9 cellular contexts compared by ENCODE assay signal in genomic region chr1:32372149-32372756, GRCh38. TPM values are rescaled to one million over a fixed set of nuclear protein-coding genes. Genes with fewer than 3 reads are reported as not detected.
DNase-seq lines count a peak whose midpoint lies in the region; ATAC-seq and TF ChIP-seq lines count a peak whose summit lies in the region.
"Had no signal": no experiment of that assay in that cellular context is flagged by ENCODE, and none has a peak within 500 bp of the region (broad histone marks: within the 10 kb centered on the region; RNA-seq: fewer than 3 reads in every experiment).

No MANE protein-coding gene starts in this region.

- no peak for TF ChIP-seq CTCF in glutamatergic neuron (IDR thresholded peaks at IDR 0.05; ENCODE audit: partially characterized antibody, unreplicated experiment)
- TF ChIP-seq CTCF in GM10266 (IDR thresholded peaks at IDR 0.05; ENCODE audit: control insufficient read depth, insufficient read depth, low read depth, missing control alignments), result no peak

- peak; percentile 84 for DNase-seq in activated CD8-positive, alpha-beta memory T cell treated with anti-CD3 and anti-CD28 coated beads, Interleukin-2, amount 10 ng/mL, durations not matched to agents 7 days and 5 days
- no peak for DNase-seq in activated CD8-positive, alpha-beta memory T cell treated with anti-CD3 and anti-CD28 coated beads for 24 hours
- DNase-seq in T-cell (peak; percentile 26 to 66 (median 50)), glutamatergic neuron (no peak), NCI-H82 treated with DMSO at 0.1 percent for 48 hours (lab: John Stamatoyannopoulos, UW; ENCODE audit: unreplicated experiment) (no peak), GM10266 (ENCODE audit: extremely low spot score) (no peak)
- DNase-seq in activated naive CD8-positive, alpha-beta T cell treated with anti-CD3 and anti-CD28 coated beads, Interleukin-2, amount 50 U/mL, for 24 hours, result peak; percentile 20
- no peak for DNase-seq in stimulated activated effector memory CD8-positive, alpha-beta T cell treated with anti-CD3 and anti-CD28 coated beads, Interleukin-12 subunit alpha, Interleukin-12 subunit beta, amount 100 ng/mL, for 72 hours (ENCODE audit: low spot score in 2 of 2)
- DNase-seq: SJCRH30 had no signal

- peak; percentile 82 for ATAC-seq in activated CD8-positive, alpha-beta memory T cell treated with anti-CD3 and anti-CD28 coated beads, Interleukin-2, amount 10 ng/mL, durations not matched to agents 7 days and 5 days
- peak; percentile 85 to 95 (median 92) for ATAC-seq in T-cell (replicated peaks in 1 of 4)
- ATAC-seq in activated naive CD8-positive, alpha-beta T cell treated with anti-CD3 and anti-CD28 coated beads, Interleukin-2, amount 50 U/mL, for 24 hours, result peak; percentile 80
- ATAC-seq in stimulated activated effector memory CD8-positive, alpha-beta T cell treated with anti-CD3 and anti-CD28 coated beads, Interleukin-12 subunit alpha, Interleukin-12 subunit beta, amount 100 ng/mL, for 72 hours, result peak; percentile 89

- H3K4me3 Mint-ChIP-seq in activated CD8-positive, alpha-beta memory T cell treated with anti-CD3 and anti-CD28 coated beads, Interleukin-2, amount 10 ng/mL, durations not matched to agents 7 days and 5 days, result no peak overlapping the region
- peak overlapping the region in 1 of 3 donors; percentile 2 for H3K4me3 Mint-ChIP-seq in T-cell
- H3K4me3 Mint-ChIP-seq in activated naive CD8-positive, alpha-beta T cell treated with anti-CD3 and anti-CD28 coated beads, Interleukin-2, amount 50 U/mL, for 24 hours, result no peak overlapping the region
- H3K4me3 Mint-ChIP-seq in stimulated activated effector memory CD8-positive, alpha-beta T cell treated with anti-CD3 and anti-CD28 coated beads, Interleukin-12 subunit alpha, Interleukin-12 subunit beta, amount 100 ng/mL, for 72 hours, result no peak overlapping the region
- H3K4me3 Mint-ChIP-seq in glutamatergic neuron (ENCODE audit: unreplicated experiment), result no peak overlapping the region

- peaks cover 11% of the 10 kb centered on the region for H3K36me3 Mint-ChIP-seq in activated CD8-positive, alpha-beta memory T cell treated with anti-CD3 and anti-CD28 coated beads, Interleukin-2, amount 10 ng/mL, durations not matched to agents 7 days and 5 days
- peaks cover 30% of the 10 kb centered on the region for H3K36me3 Mint-ChIP-seq in T-cell
- H3K36me3 Mint-ChIP-seq in activated naive CD8-positive, alpha-beta T cell treated with anti-CD3 and anti-CD28 coated beads, Interleukin-2, amount 50 U/mL, for 24 hours (ENCODE audit: low read depth), result peaks cover 10% of the 10 kb centered on the region
- H3K36me3 Mint-ChIP-seq in stimulated activated effector memory CD8-positive, alpha-beta T cell treated with anti-CD3 and anti-CD28 coated beads, Interleukin-12 subunit alpha, Interleukin-12 subunit beta, amount 100 ng/mL, for 72 hours, result peaks cover 81% of the 10 kb centered on the region
- H3K36me3 Mint-ChIP-seq in glutamatergic neuron (ENCODE audit: unreplicated experiment), result peaks cover 4% of the 10 kb centered on the region

- CTCF ChIA-PET in activated CD8-positive, alpha-beta memory T cell treated with anti-CD3 and anti-CD28 coated beads, Interleukin-2, amount 10 ng/mL, durations not matched to agents 7 days and 5 days (lab: Charles Lee), result interaction anchor here (0.6 to 2.6 kb wide), 18 partner anchors 9 to 172 kb away, joined by 3 to 19 read pairs (median 4); partner anchors contain the start of genes CCDC28B, FAM229A, LCK and MARCKSL1
- CTCF ChIA-PET in T-cell (lab: Charles Lee), result interaction anchor here (0.5 to 1.5 kb wide), 7 partner anchors 22 to 157 kb away, joined by 3 to 9 read pairs (median 3); partner anchors contain the start of genes BSDC1 (in 1 of the 2) and MARCKSL1 (in 1 of the 2)

- POLR2A ChIA-PET in T-cell (lab: Charles Lee), result interaction anchor here in 1 of 2 donors (0.6 to 1.3 kb wide), 3 partner anchors 22 to 37 kb away, joined by 3 to 7 read pairs (median 5); partner anchors contain the start of genes BSDC1 and MARCKSL1

- H3K27me3 Mint-ChIP-seq in activated CD8-positive, alpha-beta memory T cell treated with anti-CD3 and anti-CD28 coated beads, Interleukin-2, amount 10 ng/mL, durations not matched to agents 7 days and 5 days, result no peaks in the 10 kb centered on the region
- H3K27me3 Mint-ChIP-seq in T-cell, result no peaks in the 10 kb centered on the region
- H3K27me3 Mint-ChIP-seq in activated naive CD8-positive, alpha-beta T cell treated with anti-CD3 and anti-CD28 coated beads, Interleukin-2, amount 50 U/mL, for 24 hours, result no peaks in the 10 kb centered on the region
- peaks cover 7% of the 10 kb centered on the region for H3K27me3 Mint-ChIP-seq in glutamatergic neuron (ENCODE audit: unreplicated experiment)

- peaks cover 20% of the 10 kb centered on the region for H3K4me1 Mint-ChIP-seq in activated CD8-positive, alpha-beta memory T cell treated with anti-CD3 and anti-CD28 coated beads, Interleukin-2, amount 10 ng/mL, durations not matched to agents 7 days and 5 days
- H3K4me1 Mint-ChIP-seq in T-cell (peaks cover 19 to 27% (median 21%) of the 10 kb centered on the region in 3 donors), glutamatergic neuron (ENCODE audit: low read depth, unreplicated experiment) (peaks cover 2% of the 10 kb centered on the region)
- peaks cover 9% of the 10 kb centered on the region for H3K4me1 Mint-ChIP-seq in activated naive CD8-positive, alpha-beta T cell treated with anti-CD3 and anti-CD28 coated beads, Interleukin-2, amount 50 U/mL, for 24 hours
- H3K4me1 Mint-ChIP-seq in stimulated activated effector memory CD8-positive, alpha-beta T cell treated with anti-CD3 and anti-CD28 coated beads, Interleukin-12 subunit alpha, Interleukin-12 subunit beta, amount 100 ng/mL, for 72 hours, result peaks cover 17% of the 10 kb centered on the region

- no peaks in the 10 kb centered on the region for H3K9me3 Mint-ChIP-seq in activated CD8-positive, alpha-beta memory T cell treated with anti-CD3 and anti-CD28 coated beads, Interleukin-2, amount 10 ng/mL, durations not matched to agents 7 days and 5 days (ENCODE audit: low read depth)
- no peaks in the 10 kb centered on the region for H3K9me3 Mint-ChIP-seq in T-cell
- H3K9me3 Mint-ChIP-seq in activated naive CD8-positive, alpha-beta T cell treated with anti-CD3 and anti-CD28 coated beads, Interleukin-2, amount 50 U/mL, for 24 hours, result no peaks in the 10 kb centered on the region
- H3K9me3 Mint-ChIP-seq in stimulated activated effector memory CD8-positive, alpha-beta T cell treated with anti-CD3 and anti-CD28 coated beads, Interleukin-12 subunit alpha, Interleukin-12 subunit beta, amount 100 ng/mL, for 72 hours, result no peaks in the 10 kb centered on the region
- H3K9me3 Mint-ChIP-seq in glutamatergic neuron (ENCODE audit: unreplicated experiment), result no peaks in the 10 kb centered on the region

- H3K27ac Mint-ChIP-seq in activated CD8-positive, alpha-beta memory T cell treated with anti-CD3 and anti-CD28 coated beads, Interleukin-2, amount 10 ng/mL, durations not matched to agents 7 days and 5 days, result peak overlapping the region; percentile 5
- H3K27ac Mint-ChIP-seq in T-cell (peak overlapping the region; percentile 60 to 68), glutamatergic neuron (ENCODE audit: unreplicated experiment) (no peak overlapping the region)
- H3K27ac Mint-ChIP-seq in activated naive CD8-positive, alpha-beta T cell treated with anti-CD3 and anti-CD28 coated beads, Interleukin-2, amount 50 U/mL, for 24 hours, result no peak overlapping the region
- peak overlapping the region; percentile 85 for H3K27ac Mint-ChIP-seq in stimulated activated effector memory CD8-positive, alpha-beta T cell treated with anti-CD3 and anti-CD28 coated beads, Interleukin-12 subunit alpha, Interleukin-12 subunit beta, amount 100 ng/mL, for 72 hours

RNA-seq across cellular contexts. Expression of gene TSSK3, which starts 9.9 kb away (rescaled TPM):
- under 1 TPM; 0.70 TPM for total RNA-seq in activated CD8-positive, alpha-beta memory T cell treated with anti-CD3 and anti-CD28 coated beads, Interleukin-2, amount 10 ng/mL, durations not matched to agents 7 days and 5 days
- total RNA-seq in T-cell (1 to 10 TPM in 3 of 5 donors, under 1 TPM in 1, not detected in 1; 0.65 to 4.3 (median 2.3) TPM), glutamatergic neuron (ENCODE audit: unreplicated experiment) (1.6 TPM)

RNA-seq across cellular contexts. Expression of gene FAM229A, which starts 10.0 kb away (rescaled TPM):
- 1 to 10 TPM; 4.1 to 5.4 TPM for total RNA-seq in activated CD8-positive, alpha-beta memory T cell treated with anti-CD3 and anti-CD28 coated beads, Interleukin-2, amount 10 ng/mL, durations not matched to agents 7 days and 5 days
- 10 to 100 TPM; 27.0 to 43.0 (median 32.0) TPM for total RNA-seq in T-cell
- 21.8 TPM for total RNA-seq in glutamatergic neuron (ENCODE audit: unreplicated experiment)

RNA-seq across cellular contexts. Expression of gene BSDC1, which starts 22.0 kb away (rescaled TPM):
- total RNA-seq in activated CD8-positive, alpha-beta memory T cell treated with anti-CD3 and anti-CD28 coated beads, Interleukin-2, amount 10 ng/mL, durations not matched to agents 7 days and 5 days, result 10 to 100 TPM; 39.8 to 43.3 TPM
- total RNA-seq in T-cell, result 100 to 1,000 TPM in 3 of 5 donors, 10 to 100 TPM in 2; 93.4 to 190 (median 105) TPM
- 161 TPM for total RNA-seq in glutamatergic neuron (ENCODE audit: unreplicated experiment)

RNA-seq across cellular contexts. Expression of gene MARCKSL1, which starts 36.2 kb away (rescaled TPM):
- total RNA-seq in activated CD8-positive, alpha-beta memory T cell treated with anti-CD3 and anti-CD28 coated beads, Interleukin-2, amount 10 ng/mL, durations not matched to agents 7 days and 5 days, result 10 to 100 TPM; 11.2 to 11.8 TPM
- 10 to 100 TPM; 28.1 to 46.5 (median 41.4) TPM for total RNA-seq in T-cell
- 912 TPM for total RNA-seq in glutamatergic neuron (ENCODE audit: unreplicated experiment)

Comparison
In these comparisons a context has a peak if more than half of its experiments do, and no peak if none do; other contexts are left out.
1. DNase-seq: peak in activated CD8-positive, alpha-beta memory T cell treated with anti-CD3 and anti-CD28 coated beads, Interleukin-2, amount 10 ng/mL, durations not matched to agents 7 days and 5 days (single experiment), T-cell (34 of 34) and activated naive CD8-positive, alpha-beta T cell treated with anti-CD3 and anti-CD28 coated beads, Interleukin-2, amount 50 U/mL, for 24 hours (single experiment); none in activated CD8-positive, alpha-beta memory T cell treated with anti-CD3 and anti-CD28 coated beads for 24 hours (single experiment), stimulated activated effector memory CD8-positive, alpha-beta T cell treated with anti-CD3 and anti-CD28 coated beads, Interleukin-12 subunit alpha, Interleukin-12 subunit beta, amount 100 ng/mL, for 72 hours (0 of 2), glutamatergic neuron (single experiment), NCI-H82 treated with DMSO at 0.1 percent for 48 hours (single experiment) and GM10266 (single experiment).
2. H3K27ac Mint-ChIP-seq: peak in activated CD8-positive, alpha-beta memory T cell treated with anti-CD3 and anti-CD28 coated beads, Interleukin-2, amount 10 ng/mL, durations not matched to agents 7 days and 5 days (single experiment), T-cell (2 of 2) and stimulated activated effector memory CD8-positive, alpha-beta T cell treated with anti-CD3 and anti-CD28 coated beads, Interleukin-12 subunit alpha, Interleukin-12 subunit beta, amount 100 ng/mL, for 72 hours (single experiment); none in activated naive CD8-positive, alpha-beta T cell treated with anti-CD3 and anti-CD28 coated beads, Interleukin-2, amount 50 U/mL, for 24 hours (single experiment) and glutamatergic neuron (single experiment).
3. Peak in every context shown above with its lines, with median percentiles within 50 percentile points of each other: ATAC-seq.